ENCODE assay signal across 1 cellular context in genomic region chr2:227450921-227451654, GRCh38.
TF ChIP-seq lines count a peak whose summit lies in the region.

No MANE protein-coding gene starts in this region.

TF ChIP-seq in GM23338, 12 proteins besides CTCF, POLR2A, EP300 and RAD21 (continued from another document):
- TF ChIP-seq NANOG (IDR thresholded peaks at IDR 0.05; ENCODE audit: borderline replicate concordance): no peak
- no peak for TF ChIP-seq JUNB (IDR thresholded peaks at IDR 0.05; ENCODE audit: unreplicated experiment)
- no peak for TF ChIP-seq REST (IDR thresholded peaks at IDR 0.05; ENCODE audit: unreplicated experiment)
- no peak for TF ChIP-seq POLR2AphosphoS5 (IDR thresholded peaks at IDR 0.05; ENCODE audit: low read depth)
- no peak for TF ChIP-seq ETS1 (IDR thresholded peaks at IDR 0.05)
- no peak for TF ChIP-seq CREB1 (CRISPR knock-in tag; IDR thresholded peaks at IDR 0.05; ENCODE audit: low read depth)
- TF ChIP-seq EZH2 (IDR thresholded peaks at IDR 0.05; ENCODE audit: low read depth, unreplicated experiment): no peak
